ENCODE assay signal across 9 cellular contexts in the genomic region with DNA sequence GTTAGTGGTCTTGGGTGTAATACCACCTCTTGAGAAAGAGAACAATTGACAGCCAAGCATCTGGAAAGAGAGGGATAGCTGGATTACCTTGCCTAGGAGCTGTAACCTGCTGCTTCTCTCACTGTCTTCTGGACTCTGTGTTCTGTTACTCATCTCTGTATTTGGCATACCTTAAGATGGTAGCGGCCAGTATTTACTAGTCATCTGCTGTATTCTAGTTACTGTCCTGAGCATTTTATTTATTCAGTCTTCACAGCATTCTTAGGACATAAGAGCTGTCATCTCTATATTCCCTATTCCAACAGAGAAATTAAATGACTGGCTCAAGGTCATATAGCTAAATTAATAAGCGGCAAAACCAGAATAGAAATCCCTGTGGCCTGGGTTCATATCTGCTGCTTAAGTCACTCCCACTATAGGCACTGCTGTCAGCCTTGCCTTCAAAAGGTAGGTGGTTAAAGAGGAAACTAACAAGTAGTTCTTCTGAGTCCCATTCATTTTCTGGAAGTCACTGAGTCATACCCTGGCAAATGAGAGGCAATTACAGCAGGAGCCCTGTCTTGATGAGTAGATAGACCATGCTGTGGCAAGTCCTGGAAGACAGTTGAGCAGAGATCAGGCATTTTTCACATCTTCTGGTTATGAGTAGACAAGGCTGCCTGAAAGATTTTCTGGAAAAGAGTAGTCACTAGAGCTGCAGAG.
DNase-seq lines count a peak whose midpoint lies in the region; ATAC-seq, FAIRE-seq and TF ChIP-seq lines count a peak whose summit lies in the region.
"Had no signal": no experiment of that assay in that cellular context is flagged by ENCODE, and none has a peak within 500 bp of the region (broad histone marks: within the 10 kb centered on the region; RNA-seq: fewer than 3 reads in every experiment).

No MANE protein-coding gene starts in this region.

- CTCF ChIA-PET in endothelial cell of umbilical vein (lab: Charles Lee): interaction anchor here (0.6 to 7.5 kb wide), 20 partner anchors 9 to 176 kb away, joined by 3 to 84 read pairs (median 6); a partner anchor contains a TSS

- peak; percentile 30 for DNase-seq in DMS 273 (lab: John Stamatoyannopoulos, UW; ENCODE audit: unreplicated experiment)
- DNase-seq in DMS 273 treated with DMSO at 0.1 percent for 48 hours (lab: John Stamatoyannopoulos, UW): no peak
- DNase-seq in RPMI7951 (ENCODE audit: low read depth): peak; percentile 85
- DNase-seq in endothelial cell of umbilical vein (ENCODE audit: low read depth, low spot score): peak; percentile 54
- DNase-seq in psoas muscle: no peak
- DNase-seq in NCI-H146 treated with DMSO at 0.1 percent for 48 hours (lab: John Stamatoyannopoulos, UW; ENCODE audit: unreplicated experiment): no peak

- no peak for TF ChIP-seq CTCF in endothelial cell of umbilical vein (IDR thresholded peaks at IDR 0.05; ENCODE audit: extremely low read depth in 1 of 2, insufficient read depth in 1 of 2, low read depth in 1 of 2, low read length in 2 of 2)
- TF ChIP-seq CTCF in psoas muscle (IDR thresholded peaks at IDR 0.05): no peak

- POLR2A ChIA-PET in endothelial cell of umbilical vein (lab: Charles Lee): interaction anchor here (1.8 kb wide), 1 partner anchor 114 kb away, joined by 5 read pairs; no protein-coding TSS in a partner anchor

- peaks cover 51% of the 10 kb centered on the region for H3K79me2 ChIP-seq in endothelial cell of umbilical vein (ENCODE audit: control insufficient read depth, insufficient read depth, low read length)

- no peak for TF ChIP-seq POLR2A in endothelial cell of umbilical vein (IDR thresholded peaks at IDR 0.05; ENCODE audit: low read depth, low read length)

- H3K9me3 ChIP-seq in endothelial cell of umbilical vein (replicated peaks; ENCODE audit: control insufficient read depth, insufficient read depth, low read length) (no peaks in the 10 kb centered on the region), psoas muscle (no peaks in the 10 kb centered on the region)

- FAIRE-seq in endothelial cell of umbilical vein (lab: Jason Lieb, UNC): peak; percentile 82
- FAIRE-seq: A204.1 had no signal

- 51 to 80% (median 60%) methylated on average over 2 of the region's 2 CpGs for WGBS in psoas muscle, 3 donors

- no peak overlapping the region for H3K4me2 ChIP-seq in endothelial cell of umbilical vein (ENCODE audit: insufficient read depth, low read length)

- H4K20me1 ChIP-seq in endothelial cell of umbilical vein (replicated peaks; ENCODE audit: control insufficient read depth, extremely low read depth, insufficient read depth, low read length): peaks cover 3% of the 10 kb centered on the region

- intact Hi-C loops in endothelial cell of umbilical vein (cut with micrococcal nuclease): loop anchor here (2.0 kb wide), 1 partner anchor 175 kb away; no protein-coding TSS in a partner anchor
- intact Hi-C loops in psoas muscle (cut with DNase I): loop anchor here in 1 of 2 donors (5.0 kb wide), 1 partner anchor 112 kb away; no protein-coding TSS in a partner anchor

- ATAC-seq in psoas muscle: peak; percentile 80 to 88 (median 84)
- no peak for ATAC-seq in GM18868 (IDR thresholded peaks at IDR 0.05; ENCODE audit: unreplicated experiment)
- ATAC-seq in GM18519 (IDR thresholded peaks at IDR 0.05; ENCODE audit: low FRiP score, unreplicated experiment): no peak

- H3K36me3 ChIP-seq in endothelial cell of umbilical vein (ENCODE audit: control insufficient read depth in 2 of 2, extremely low read depth in 1 of 2, insufficient read depth in 2 of 2, low read length in 2 of 2) (peaks cover 10 to 17% of the 10 kb centered on the region in 2 experiments), psoas muscle (ENCODE audit: insufficient read depth in 1 of 2, low read depth in 1 of 2) (peaks cover 7 to 35% of the 10 kb centered on the region in 2 donors)

- no TSS peak for BruUV-seq in endothelial cell of umbilical vein (replicated peaks; lab: Mats Ljungman, UMichigan)

- H3K9me1 ChIP-seq in endothelial cell of umbilical vein (replicated peaks; ENCODE audit: control insufficient read depth, extremely low read depth, insufficient read depth, low read length): no peaks in the 10 kb centered on the region

- H3K4me3 ChIP-seq in endothelial cell of umbilical vein (replicated peaks in 1 of 3; ENCODE audit: insufficient read depth in 1 of 3, low read depth in 1 of 3, low read length in 3 of 3) (no peak overlapping the region), psoas muscle (no peak overlapping the region)

- dilution Hi-C loops in endothelial cell of umbilical vein (cut with MboI; ENCODE audit: extremely low pct_ligation_motif_present, low sequenced_read_pairs): no loop called here

- H3K27me3 ChIP-seq in endothelial cell of umbilical vein (ENCODE audit: control insufficient read depth in 2 of 2, insufficient read depth in 2 of 2, low read length in 2 of 2) (no peaks in the 10 kb centered on the region), psoas muscle (ENCODE audit: insufficient read depth in 3 of 3, low read length in 2 of 3) (no peaks in the 10 kb centered on the region)

- H3K9ac ChIP-seq in endothelial cell of umbilical vein (replicated peaks; ENCODE audit: extremely low read depth, insufficient read depth, low read length): no peak overlapping the region

- H3K4me1 ChIP-seq in endothelial cell of umbilical vein (ENCODE audit: control insufficient read depth, extremely low read depth, insufficient read depth, low read length) (peaks cover 15% of the 10 kb centered on the region), psoas muscle (peaks cover 49% of the 10 kb centered on the region)

- H2AFZ ChIP-seq in endothelial cell of umbilical vein (ENCODE audit: low read depth, low read length): no peak overlapping the region

- H3K27ac ChIP-seq in endothelial cell of umbilical vein (ENCODE audit: insufficient read depth, low read depth, low read length) (no peak overlapping the region), psoas muscle (peak overlapping the region; percentile 83)

TF ChIP-seq in endothelial cell of umbilical vein, 7 proteins besides CTCF, POLR2A, EP300 and RAD21:
- TF ChIP-seq POLR2AphosphoS5 (IDR thresholded peaks at IDR 0.05; ENCODE audit: insufficient read depth, low read depth, low read length): no peak
- no peak for TF ChIP-seq EZH2 (IDR thresholded peaks at IDR 0.05; ENCODE audit: borderline replicate concordance, low read depth, low read length, severe bottlenecking)
- TF ChIP-seq, protein P1, sequence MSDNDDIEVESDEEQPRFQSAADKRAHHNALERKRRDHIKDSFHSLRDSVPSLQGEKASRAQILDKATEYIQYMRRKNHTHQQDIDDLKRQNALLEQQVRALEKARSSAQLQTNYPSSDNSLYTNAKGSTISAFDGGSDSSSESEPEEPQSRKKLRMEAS (IDR thresholded peaks at IDR 0.05; ENCODE audit: insufficient read depth, insufficient read length): no peak
- peak; percentile 63 for TF ChIP-seq FOS (IDR thresholded peaks at IDR 0.05; ENCODE audit: borderline replicate concordance, insufficient read depth, low read length)
- TF ChIP-seq MYC (IDR thresholded peaks at IDR 0.05; ENCODE audit: low read depth, low read length): no peak
- no peak for TF ChIP-seq JUN (IDR thresholded peaks at IDR 0.05; ENCODE audit: borderline replicate concordance, insufficient read depth, insufficient read length, low read depth)
- no peak for TF ChIP-seq GATA2 (IDR thresholded peaks at IDR 0.05; ENCODE audit: insufficient read depth, insufficient read length, low read depth, low read length)

Comparison
In these comparisons a context has a peak if more than half of its experiments do, and no peak if none do; other contexts are left out.
1. DNase-seq: peak in DMS 273 (single experiment), RPMI7951 (single experiment) and endothelial cell of umbilical vein (single experiment); none in DMS 273 treated with DMSO at 0.1 percent for 48 hours (single experiment), psoas muscle (0 of 2) and NCI-H146 treated with DMSO at 0.1 percent for 48 hours (single experiment).
2. ATAC-seq: peak in psoas muscle (4 of 4); none in GM18868 (single experiment) and GM18519 (single experiment).